Comparison of ENCODE assay signal across 5 cellular contexts in genomic region chr6:42169780-42170179, GRCh38. TPM values are rescaled to one million over a fixed set of nuclear protein-coding genes. Genes with fewer than 3 reads are reported as not detected.
"Had no signal": no experiment of that assay in that cellular context is flagged by ENCODE, and none has a peak within 500 bp of the region (broad histone marks: within the 10 kb centered on the region; RNA-seq: fewer than 3 reads in every experiment).

No MANE protein-coding gene starts in this region.

RNA-seq across cellular contexts. Expression of gene GUCA1A, which starts 3.4 kb away (rescaled TPM):
- total RNA-seq: GM23248, H4, HFFc6, HT1080 had no signal
- polyA plus RNA-seq: GM23248, IgD-negative memory B cell had no signal

RNA-seq across cellular contexts. Expression of gene GUCA1B, which starts 25.0 kb away (rescaled TPM):
- total RNA-seq: H4, HT1080 had no signal
- polyA plus RNA-seq: GM23248 had no signal

RNA-seq across cellular contexts. Expression of gene C6orf132, which starts 27.4 kb away (rescaled TPM):
- total RNA-seq: H4, HT1080 had no signal
- polyA plus RNA-seq: IgD-negative memory B cell had no signal
